Comparison of ENCODE assay signal across 8 cellular contexts in genomic region chr4:56907489-56908205, GRCh38. TPM values are rescaled to one million over a fixed set of nuclear protein-coding genes. Genes with fewer than 3 reads are reported as not detected.
DNase-seq lines count a peak whose midpoint lies in the region; ATAC-seq lines count a peak whose summit lies in the region.

A gene with protein sequence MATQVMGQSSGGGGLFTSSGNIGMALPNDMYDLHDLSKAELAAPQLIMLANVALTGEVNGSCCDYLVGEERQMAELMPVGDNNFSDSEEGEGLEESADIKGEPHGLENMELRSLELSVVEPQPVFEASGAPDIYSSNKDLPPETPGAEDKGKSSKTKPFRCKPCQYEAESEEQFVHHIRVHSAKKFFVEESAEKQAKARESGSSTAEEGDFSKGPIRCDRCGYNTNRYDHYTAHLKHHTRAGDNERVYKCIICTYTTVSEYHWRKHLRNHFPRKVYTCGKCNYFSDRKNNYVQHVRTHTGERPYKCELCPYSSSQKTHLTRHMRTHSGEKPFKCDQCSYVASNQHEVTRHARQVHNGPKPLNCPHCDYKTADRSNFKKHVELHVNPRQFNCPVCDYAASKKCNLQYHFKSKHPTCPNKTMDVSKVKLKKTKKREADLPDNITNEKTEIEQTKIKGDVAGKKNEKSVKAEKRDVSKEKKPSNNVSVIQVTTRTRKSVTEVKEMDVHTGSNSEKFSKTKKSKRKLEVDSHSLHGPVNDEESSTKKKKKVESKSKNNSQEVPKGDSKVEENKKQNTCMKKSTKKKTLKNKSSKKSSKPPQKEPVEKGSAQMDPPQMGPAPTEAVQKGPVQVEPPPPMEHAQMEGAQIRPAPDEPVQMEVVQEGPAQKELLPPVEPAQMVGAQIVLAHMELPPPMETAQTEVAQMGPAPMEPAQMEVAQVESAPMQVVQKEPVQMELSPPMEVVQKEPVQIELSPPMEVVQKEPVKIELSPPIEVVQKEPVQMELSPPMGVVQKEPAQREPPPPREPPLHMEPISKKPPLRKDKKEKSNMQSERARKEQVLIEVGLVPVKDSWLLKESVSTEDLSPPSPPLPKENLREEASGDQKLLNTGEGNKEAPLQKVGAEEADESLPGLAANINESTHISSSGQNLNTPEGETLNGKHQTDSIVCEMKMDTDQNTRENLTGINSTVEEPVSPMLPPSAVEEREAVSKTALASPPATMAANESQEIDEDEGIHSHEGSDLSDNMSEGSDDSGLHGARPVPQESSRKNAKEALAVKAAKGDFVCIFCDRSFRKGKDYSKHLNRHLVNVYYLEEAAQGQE (plus strand): TSS chr4:56907900. CDS start chr4:56910639, 2,739 bp downstream.

- peaks cover 14 to 22% (median 20%) of the 10 kb centered on the region in 11 experiments; a peak in 21 of 22 replicates for H3K36me3 ChIP-seq in BLaER1 treated with 17β-estradiol and CSF1 and Interleukin-3, amounts not matched to agents 10 nM and 100 nM
- H3K36me3 ChIP-seq in esophagus (ENCODE audit: control insufficient read depth in 2 of 2, insufficient read depth in 2 of 2, low read length in 1 of 2) (no peaks in the 10 kb centered on the region), muscle layer of colon (ENCODE audit: insufficient read depth, low read length) (no peaks in the 10 kb centered on the region)

- DNase-seq in OCI-M2 (lab: John Stamatoyannopoulos, UW; ENCODE audit: unreplicated experiment) = peak; percentile 9
- DNase-seq in activated T-cell treated with anti-CD3 and anti-CD28 coated beads, Interleukin-2, amount 50 U/mL, for 24 hours = peak; percentile 90
- peak; percentile 86 for DNase-seq in stimulated activated CD8-positive, alpha-beta memory T cell treated with anti-CD3 and anti-CD28 coated beads, Interleukin-4, amount 100 ng/mL, for 48 hours

- peaks cover 36 to 47% (median 40%) of the 10 kb centered on the region in 10 experiments for H3K4me1 ChIP-seq in BLaER1 treated with 17β-estradiol and CSF1 and Interleukin-3, amounts not matched to agents 10 nM and 100 nM
- H3K4me1 ChIP-seq in esophagus (ENCODE audit: control insufficient read depth in 2 of 2, insufficient read depth in 2 of 2, low read length in 1 of 2) (peaks cover 0 to 8% of the 10 kb centered on the region in 2 donors), muscle layer of colon (ENCODE audit: insufficient read depth, low read length) (peaks cover 28% of the 10 kb centered on the region)

- WGBS in esophagus, 2 donors = 0 to 1% methylated on average over 52 to 74 of the region's 74 CpGs

- H3K4me3 Mint-ChIP-seq in activated T-cell treated with anti-CD3 and anti-CD28 coated beads, Interleukin-2, amount 50 U/mL, for 24 hours = peak within 1 kb of the TSS; percentile 87

- peak within 1 kb of the TSS; percentile 87 for H3K27ac Mint-ChIP-seq in activated T-cell treated with anti-CD3 and anti-CD28 coated beads, Interleukin-2, amount 50 U/mL, for 24 hours

- H3K27ac ChIP-seq in BLaER1 treated with 17β-estradiol and CSF1 and Interleukin-3, amounts not matched to agents 10 nM and 100 nM = peak within 1 kb of the TSS; percentile 76 to 99 (median 96)
- H3K27ac ChIP-seq in esophagus (ENCODE audit: low read depth in 2 of 2, low read length in 1 of 2) = peak within 1 kb of the TSS; percentile 91 to 98
- H3K27ac ChIP-seq in muscle layer of colon (ENCODE audit: low read depth, low read length) = peak within 1 kb of the TSS; percentile 79

- no peaks in the 10 kb centered on the region for H3K27me3 ChIP-seq in BLaER1 treated with 17β-estradiol and CSF1 and Interleukin-3, amounts not matched to agents 10 nM and 100 nM
- H3K27me3 ChIP-seq in esophagus (ENCODE audit: control insufficient read depth in 1 of 2, insufficient read depth in 2 of 2, low read length in 2 of 2) = no peaks in the 10 kb centered on the region
- H3K27me3 ChIP-seq in muscle layer of colon (ENCODE audit: control insufficient read depth in 1 of 2, insufficient read depth in 2 of 2, low read length in 2 of 2) = no peaks in the 10 kb centered on the region

- H3K4me3 ChIP-seq in BLaER1 treated with 17β-estradiol and CSF1 and Interleukin-3, amounts not matched to agents 10 nM and 100 nM = peak within 1 kb of the TSS; percentile 74 to 97 (median 90)
- H3K4me3 ChIP-seq in esophagus (ENCODE audit: low read depth in 1 of 2, low read length in 2 of 2) (peak within 1 kb of the TSS; percentile 70 to 83), muscle layer of colon (ENCODE audit: low read depth in 1 of 2, low read length in 2 of 2) (peak within 1 kb of the TSS; percentile 81 to 94)

- H4K20me1 ChIP-seq in BLaER1 treated with 17β-estradiol and CSF1 and Interleukin-3, amounts not matched to agents 10 nM and 100 nM = peaks cover 21 to 43% (median 29%) of the 10 kb centered on the region in 11 experiments; a peak in 21 of 22 replicates

- ATAC-seq in GM19043 (IDR thresholded peaks at IDR 0.05; ENCODE audit: low read depth, unreplicated experiment) (peak; percentile 35), HG03280 (IDR thresholded peaks at IDR 0.05; ENCODE audit: unreplicated experiment) (peak; percentile 57)

- H3K36me3 Mint-ChIP-seq in activated T-cell treated with anti-CD3 and anti-CD28 coated beads, Interleukin-2, amount 50 U/mL, for 24 hours (ENCODE audit: low read depth) = peaks cover 31% of the 10 kb centered on the region

- peak within 1 kb of the TSS; percentile 79 to 97 (median 90) for H3K4me2 ChIP-seq in BLaER1 treated with 17β-estradiol and CSF1 and Interleukin-3, amounts not matched to agents 10 nM and 100 nM

- H3K4me1 Mint-ChIP-seq in activated T-cell treated with anti-CD3 and anti-CD28 coated beads, Interleukin-2, amount 50 U/mL, for 24 hours (ENCODE audit: low read depth) = peaks cover 40% of the 10 kb centered on the region

- H3K9ac ChIP-seq in BLaER1 treated with 17β-estradiol and CSF1 and Interleukin-3, amounts not matched to agents 10 nM and 100 nM = peak within 1 kb of the TSS; percentile 88 to 99 (median 96)
- no peak within 1 kb of the TSS for H3K9ac ChIP-seq in muscle layer of colon (ENCODE audit: low read length)

- no peaks in the 10 kb centered on the region for H3K9me3 ChIP-seq in BLaER1 treated with 17β-estradiol and CSF1 and Interleukin-3, amounts not matched to agents 10 nM and 100 nM (replicated peaks in 1 of 11)
- no peaks in the 10 kb centered on the region for H3K9me3 ChIP-seq in esophagus (ENCODE audit: control insufficient read depth in 2 of 2, insufficient read depth in 1 of 2, low read depth in 1 of 2, low read length in 1 of 2)
- no peaks in the 10 kb centered on the region for H3K9me3 ChIP-seq in muscle layer of colon (ENCODE audit: low read length)

- no peaks in the 10 kb centered on the region for H3K27me3 Mint-ChIP-seq in activated T-cell treated with anti-CD3 and anti-CD28 coated beads, Interleukin-2, amount 50 U/mL, for 24 hours

- H3K9me3 Mint-ChIP-seq in activated T-cell treated with anti-CD3 and anti-CD28 coated beads, Interleukin-2, amount 50 U/mL, for 24 hours = no peaks in the 10 kb centered on the region

RNA-seq across cellular contexts. Expression of the gene that starts here (rescaled TPM):
- 1 to 10 TPM; 4.2 to 4.9 TPM for polyA plus RNA-seq in esophagus

Comparison
In these comparisons a context has a peak if more than half of its experiments do, and no peak if none do; other contexts are left out.
1. Peak in every context shown above with its lines: DNase-seq, ATAC-seq, H3K4me3 ChIP-seq and H3K27ac ChIP-seq.
2. DNase-seq: peak in every context shown above with its lines; median percentile 90 in activated T-cell treated with anti-CD3 and anti-CD28 coated beads, Interleukin-2, amount 50 U/mL, for 24 hours; 86 in stimulated activated CD8-positive, alpha-beta memory T cell treated with anti-CD3 and anti-CD28 coated beads, Interleukin-4, amount 100 ng/mL, for 48 hours; 9 in OCI-M2.